In the genomic region with DNA sequence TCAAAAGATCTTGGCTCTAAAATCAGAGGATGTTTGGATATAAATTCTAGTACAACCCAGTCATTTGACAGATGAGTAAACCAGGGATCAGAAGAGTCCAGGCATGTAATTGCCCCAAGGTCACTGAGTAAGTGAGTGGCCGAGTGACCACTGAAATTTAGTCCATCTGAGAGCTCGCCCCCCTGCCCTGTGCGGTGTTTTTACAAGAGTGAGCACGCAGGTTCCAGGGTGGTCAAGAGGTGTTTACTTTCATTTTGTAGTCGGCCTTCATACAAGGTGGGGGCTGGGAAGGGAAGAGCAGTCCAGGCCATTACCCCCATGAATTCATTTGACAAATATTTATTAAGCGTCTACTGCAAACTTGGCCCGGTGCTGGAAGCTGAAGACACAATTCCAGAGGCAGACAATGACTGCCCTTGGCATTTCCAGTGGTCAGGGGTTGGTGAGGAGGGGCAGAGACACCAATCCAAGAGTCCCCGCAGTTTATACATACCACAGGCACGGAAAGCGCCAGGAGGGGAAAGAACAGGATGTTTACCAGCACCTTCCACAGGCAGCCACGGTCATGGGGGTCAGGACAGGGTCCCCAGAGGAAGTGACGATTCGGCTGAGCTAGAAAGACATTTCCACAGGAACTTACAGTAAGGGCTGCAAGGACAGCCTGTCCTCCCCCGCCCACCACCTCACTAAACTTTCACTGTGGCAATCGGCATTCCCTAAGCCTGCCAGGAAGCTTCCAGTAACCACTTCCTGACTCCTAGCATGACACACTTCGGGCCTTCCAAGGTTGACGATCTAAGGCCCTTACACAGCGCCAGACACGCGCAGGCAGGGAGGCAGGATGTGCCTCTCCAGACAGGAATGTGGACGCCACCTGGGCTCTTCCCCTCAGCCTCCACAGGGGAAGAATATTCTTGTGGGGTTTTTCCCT, we compare ENCODE assay signal across 9 cellular contexts. TPM values are rescaled to one million over a fixed set of nuclear protein-coding genes. Genes with fewer than 3 reads are reported as not detected.
A peak's percentile ranks its signal among the peaks of the same experiment; 100 is the strongest.
DNase-seq lines count a peak whose midpoint lies in the region; ATAC-seq and TF ChIP-seq lines count a peak whose summit lies in the region.
"Had no signal": no experiment of that assay in that cellular context is flagged by ENCODE, and none has a peak within 500 bp of the region (broad histone marks: within the 10 kb centered on the region; RNA-seq: fewer than 3 reads in every experiment).

No MANE protein-coding gene starts in this region.

- no peaks in the 10 kb centered on the region for H3K9me2 ChIP-seq in hepatocyte (replicated peaks; ENCODE audit: insufficient read depth)

- no peak overlapping the region for H2AFZ ChIP-seq in hepatocyte

- 57% methylated on average over 21 of the region's 21 CpGs for WGBS in hepatocyte (ENCODE audit: low lambda C conversion rate, missing lambda C conversion rate)

- H3K4me2 ChIP-seq in hepatocyte (peak overlapping the region; percentile 77), skeletal muscle satellite cell (ENCODE audit: low read length) (peak overlapping the region; percentile 85)

- peak overlapping the region; percentile 94 for H3K4me3 ChIP-seq in HFF-Myc (replicated peaks; ENCODE audit: low read depth, low read length)
- no peak overlapping the region for H3K4me3 ChIP-seq in hepatocyte
- H3K4me3 ChIP-seq in skeletal muscle satellite cell (ENCODE audit: low read length) = peak overlapping the region; percentile 49
- H3K4me3 ChIP-seq: cardiac muscle cell had no signal

- peaks cover 4% of the 10 kb centered on the region for H3K27me3 ChIP-seq in hepatocyte
- H3K27me3 ChIP-seq in skeletal muscle satellite cell (ENCODE audit: control insufficient read depth, insufficient read depth, low read length) = no peaks in the 10 kb centered on the region

- no peaks in the 10 kb centered on the region for H3K36me3 ChIP-seq in hepatocyte (replicated peaks; ENCODE audit: insufficient read depth, low read depth)
- no peaks in the 10 kb centered on the region for H3K36me3 ChIP-seq in skeletal muscle satellite cell (ENCODE audit: insufficient read depth, low read length)
- H3K36me3 ChIP-seq: cardiac muscle cell had no signal

- H4K20me1 ChIP-seq in hepatocyte (ENCODE audit: insufficient read depth, poor library complexity, severe bottlenecking) = no peaks in the 10 kb centered on the region

- H3K4me1 ChIP-seq in hepatocyte (ENCODE audit: insufficient read depth) (peaks cover 26% of the 10 kb centered on the region), skeletal muscle satellite cell (ENCODE audit: control insufficient read depth, insufficient read depth, low read length) (peaks cover 48% of the 10 kb centered on the region)

- TF ChIP-seq CTCF in 22Rv1 (IDR thresholded peaks at IDR 0.05) (no peak), HFF-Myc (IDR thresholded peaks at IDR 0.05; ENCODE audit: low read depth, low read length, missing control alignments) (no peak), hepatocyte (IDR thresholded peaks at IDR 0.05; ENCODE audit: poor library complexity) (no peak)

- no peak for ATAC-seq in HG02852 (IDR thresholded peaks at IDR 0.05; ENCODE audit: unreplicated experiment)

- H3K9me3 ChIP-seq in hepatocyte (ENCODE audit: low read depth) (no peaks in the 10 kb centered on the region), skeletal muscle satellite cell (replicated peaks; ENCODE audit: low read length) (no peaks in the 10 kb centered on the region)

- H3K79me2 ChIP-seq in hepatocyte = no peaks in the 10 kb centered on the region

- H3K27ac ChIP-seq in 22Rv1 = peak overlapping the region; percentile 68
- H3K27ac ChIP-seq in hepatocyte = peak overlapping the region; percentile 87
- H3K27ac ChIP-seq: cardiac muscle cell had no signal

- peak overlapping the region; percentile 88 for H3K9ac ChIP-seq in skeletal muscle satellite cell (ENCODE audit: low read depth, low read length)

- peak; percentile 97 for DNase-seq in HFF-Myc (ENCODE audit: extremely low read depth, low read depth)
- peak; percentile 100 for DNase-seq in amniotic epithelial cell (ENCODE audit: low read depth)
- peak; percentile 76 for DNase-seq in hepatocyte (ENCODE audit: low spot score)
- no peak for DNase-seq in NCI-H2107 (lab: John Stamatoyannopoulos, UW)
- no peak for DNase-seq in OCI-M2 (lab: John Stamatoyannopoulos, UW; ENCODE audit: unreplicated experiment)

RNA-seq across cellular contexts. Expression of gene MT2A, which starts 1.4 kb away (rescaled TPM):
- 64.9 and 70.3 TPM in 2 replicates for total RNA-seq in hepatocyte
- polyA plus RNA-seq in hepatocyte = 914 and 1,143 TPM in 2 replicates
- 524 and 636 TPM in 2 replicates for total RNA-seq in skeletal muscle satellite cell (2012; rRNA removed)
- total RNA-seq: cardiac muscle cell had no signal

RNA-seq across cellular contexts. Expression of gene MT3, which starts 17.6 kb away (rescaled TPM):
- not detected in 2 replicates for total RNA-seq in hepatocyte
- not detected in 2 replicates for polyA plus RNA-seq in hepatocyte
- 2.2 TPM in 1 of 2 replicates, not detected in the other for total RNA-seq in skeletal muscle satellite cell (2012; rRNA removed)
- total RNA-seq: cardiac muscle cell had no signal

RNA-seq across cellular contexts. Expression of gene MT1E, which starts 18.6 kb away (rescaled TPM):
- 42.3 and 65.5 TPM in 2 replicates for total RNA-seq in hepatocyte
- polyA plus RNA-seq in hepatocyte = 105 and 121 TPM in 2 replicates
- total RNA-seq in skeletal muscle satellite cell (2012; rRNA removed) = 578 and 773 TPM in 2 replicates

RNA-seq across cellular contexts. Expression of gene MT1M, which starts 25.5 kb away (rescaled TPM):
- total RNA-seq in hepatocyte = 0.60 TPM in 1 of 2 replicates, not detected in the other
- 0.26 TPM in 1 of 2 replicates, not detected in the other for polyA plus RNA-seq in hepatocyte
- total RNA-seq in skeletal muscle satellite cell (2012; rRNA removed) = 6.3 and 10.0 TPM in 2 replicates
- total RNA-seq: cardiac muscle cell had no signal
- polyA plus RNA-seq: cardiac muscle cell had no signal

RNA-seq across cellular contexts. Expression of gene MT1A, which starts 31.5 kb away (rescaled TPM):
- total RNA-seq in hepatocyte = not detected in 2 replicates
- polyA plus RNA-seq in hepatocyte = 1.9 and 2.7 TPM in 2 replicates
- 17.7 and 23.6 TPM in 2 replicates for total RNA-seq in skeletal muscle satellite cell (2012; rRNA removed)
- total RNA-seq: cardiac muscle cell had no signal
- polyA plus RNA-seq: cardiac muscle cell had no signal

Comparison
In these comparisons a context has a peak if more than half of its experiments do, and no peak if none do; other contexts are left out.
1. DNase-seq: peak in HFF-Myc (single experiment), amniotic epithelial cell (single experiment) and hepatocyte (single experiment); none in NCI-H2107 (single experiment) and OCI-M2 (single experiment).